33 cellular contexts compared by ENCODE assay signal in genomic region chr1:109942434-109942833, GRCh38.
"Had no signal": no experiment of that assay in that cellular context is flagged by ENCODE, and none has a peak within 500 bp of the region (broad histone marks: within the 10 kb centered on the region; RNA-seq: fewer than 3 reads in every experiment).

No MANE protein-coding gene starts in this region.

- H3K27me3 ChIP-seq: ascending aorta, cardiac muscle cell, colonic mucosa had no signal

- H3K4me3 ChIP-seq: ascending aorta, cardiac muscle cell, colonic mucosa had no signal

- H3K36me3 ChIP-seq: ascending aorta, cardiac muscle cell, colonic mucosa, WERI-Rb-1 had no signal

- DNase-seq: activated CD4-positive, alpha-beta memory T cell treated with anti-CD3 and anti-CD28 coated beads, Interleukin-2, amount 10 ng/mL, durations not matched to agents 7 days and 5 days; activated CD4-positive, alpha-beta T cell treated with anti-CD3 and anti-CD28 coated beads for 1 hour; activated CD4-positive, alpha-beta T cell treated with anti-CD3 and anti-CD28 coated beads for 36 hours; activated CD4-positive, alpha-beta T cell treated with anti-CD3 and anti-CD28 coated beads for 48 hours; activated CD4-positive, alpha-beta T cell treated with anti-CD3 and anti-CD28 coated beads, Interleukin-2, amount 10 ng/mL, durations not matched to agents 7 days and 5 days; activated CD4-positive, alpha-beta T cell treated with anti-CD3 and anti-CD28 coated beads, Interleukin-2, amount 50 U/mL, for 48 hours; activated CD4-positive, CD25-positive, alpha-beta regulatory T cell; activated CD8-positive, alpha-beta memory T cell treated with anti-CD3 and anti-CD28 coated beads for 24 hours; activated CD8-positive, alpha-beta memory T cell treated with anti-CD3 and anti-CD28 coated beads, Interleukin-2, amount 10 ng/mL, durations not matched to agents 7 days and 5 days; activated CD8-positive, alpha-beta memory T cell treated with anti-CD3 and anti-CD28 coated beads, Interleukin-2, amount 50 U/mL, for 48 hours; activated CD8-positive, alpha-beta T cell treated with anti-CD3 and anti-CD28 coated beads, Interleukin-2, amount 10 ng/mL, durations not matched to agents 7 days and 5 days; activated effector memory CD4-positive, alpha-beta T cell treated with Interleukin-2 at 50 U/mL for 16 hours; activated gamma-delta T cell; activated naive CD4-positive, alpha-beta T cell treated with anti-CD3 and anti-CD28 coated beads, Interleukin-2, amount 10 ng/mL, durations not matched to agents 7 days and 5 days; activated naive CD4-positive, alpha-beta T cell treated with Interleukin-2 at 50 U/mL for 16 hours; activated naive CD8-positive, alpha-beta T cell treated with anti-CD3 and anti-CD28 coated beads, Interleukin-2, amount 10 ng/mL, durations not matched to agents 7 days and 5 days; activated naive CD8-positive, alpha-beta T cell treated with anti-CD3 and anti-CD28 coated beads, Interleukin-2, amount 50 U/mL, for 24 hours; activated T-cell treated with anti-CD3 and anti-CD28 coated beads, Interleukin-2, amount 50 U/mL, for 24 hours; activated T-cell treated with anti-CD3 and anti-CD28 coated beads, Interleukin-2, amount 50 U/mL, for 48 hours; amygdala; anterior cingulate cortex; caudate nucleus; cerebellar nuclear complex; colonic mucosa; T-helper 2 cell; T-helper 9 cell; WERI-Rb-1 had no signal

- ATAC-seq: activated CD4-positive, alpha-beta T cell treated with anti-CD3 and anti-CD28 coated beads for 36 hours; activated CD4-positive, CD25-positive, alpha-beta regulatory T cell treated with anti-CD3 and anti-CD28 coated beads, Interleukin-2, amount 50 U/mL, for 24 hours; activated CD8-positive, alpha-beta memory T cell treated with anti-CD3 and anti-CD28 coated beads, Interleukin-2, amount 10 ng/mL, durations not matched to agents 7 days and 5 days; activated CD8-positive, alpha-beta T cell treated with anti-CD3 and anti-CD28 coated beads, Interleukin-2, amount 10 ng/mL, durations not matched to agents 7 days and 5 days; activated naive CD8-positive, alpha-beta T cell treated with anti-CD3 and anti-CD28 coated beads, Interleukin-2, amount 50 U/mL, for 24 hours; WTC11 had no signal

- H3K27ac ChIP-seq: ascending aorta, cardiac muscle cell, colonic mucosa, WERI-Rb-1 had no signal

- H3K4me1 ChIP-seq: ascending aorta, colonic mucosa had no signal

- FAIRE-seq: bronchial epithelial cell, TTC549 had no signal

- H3K9me3 ChIP-seq: colonic mucosa had no signal
